ENCODE assay signal across 1 cellular context in the genomic region with DNA sequence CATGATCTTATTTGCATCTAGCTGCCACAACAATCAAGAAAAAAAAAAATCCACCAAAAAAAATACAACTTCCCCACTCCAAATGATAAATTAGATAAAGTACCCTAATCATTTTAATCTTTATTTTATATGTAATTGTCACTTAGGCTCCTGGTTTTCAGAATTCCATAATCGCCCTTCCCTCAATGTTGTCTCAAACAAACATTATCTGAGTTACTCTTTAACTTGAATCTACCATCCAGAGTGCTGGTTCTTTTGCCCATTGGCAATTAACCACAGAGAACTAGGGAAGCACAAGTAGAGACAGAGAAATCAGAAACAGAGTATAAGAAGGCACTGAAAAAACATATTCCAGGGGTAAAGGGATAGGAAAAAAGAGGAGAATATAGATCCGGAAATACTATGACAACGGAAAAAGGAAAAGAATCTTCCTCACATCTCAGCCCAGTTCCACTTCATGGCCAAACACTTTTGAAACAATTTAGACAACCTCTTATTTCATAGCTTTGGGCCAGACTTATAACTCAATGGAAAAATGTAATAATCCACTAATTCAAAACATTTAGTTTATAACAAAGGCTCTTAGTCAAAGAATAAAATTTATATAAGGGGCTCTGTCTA.
A peak's percentile ranks its signal among the peaks of the same experiment; 100 is the strongest.
TF ChIP-seq lines count a peak whose summit lies in the region.

No MANE protein-coding gene starts in this region.

TF ChIP-seq in H1, 55 proteins besides CTCF, POLR2A, EP300 and RAD21:
- TF ChIP-seq SIN3A (conservative IDR thresholded peaks at IDR 0.05 in 1 of 2, IDR thresholded peaks at IDR 0.05 in 1 of 2; ENCODE audit: low read depth in 1 of 2, low read length in 2 of 2) (no peak), TCF12 (IDR thresholded peaks at IDR 0.05; ENCODE audit: low read depth, low read length) (no peak), GTF2F1 (IDR thresholded peaks at IDR 0.05; ENCODE audit: borderline replicate concordance, low read depth, low read length) (peak; percentile 79; the same call in 1 of the 2 replicates), TAF7 (optimal IDR thresholded peaks at IDR 0.05; ENCODE audit: borderline replicate concordance, low read depth, low read length) (peak; percentile 98), TEAD4 (IDR thresholded peaks at IDR 0.05; ENCODE audit: low read depth, low read length) (no peak), ZNF274 (IDR thresholded peaks at IDR 0.05; ENCODE audit: borderline replicate concordance, extremely low read depth, low read length) (no peak), CREB1 (IDR thresholded peaks at IDR 0.05) (no peak), SP1 (IDR thresholded peaks at IDR 0.05; ENCODE audit: low read depth, low read length) (no peak), BCL11A (IDR thresholded peaks at IDR 0.05; ENCODE audit: low read depth in 2 of 2, low read length in 2 of 2) (no peak), GABPA (IDR thresholded peaks at IDR 0.05; ENCODE audit: borderline replicate concordance, insufficient read depth, low read length) (no peak), SAP30 (IDR thresholded peaks at IDR 0.05; ENCODE audit: insufficient read depth, insufficient replicate concordance, low read length) (no peak), ASH2L (IDR thresholded peaks at IDR 0.05; ENCODE audit: low read length) (no peak), SUZ12 (IDR thresholded peaks at IDR 0.05; ENCODE audit: low read length) (no peak), HDAC6 (IDR thresholded peaks at IDR 0.05; ENCODE audit: low read depth, low read length) (no peak), JUN (IDR thresholded peaks at IDR 0.05; ENCODE audit: low read depth, low read length) (no peak), TAF1 (IDR thresholded peaks at IDR 0.05; ENCODE audit: low read depth, low read length) (no peak), PHF8 (conservative IDR thresholded peaks at IDR 0.05; ENCODE audit: low read depth, low read length) (no peak), CBX5 (IDR thresholded peaks at IDR 0.05; ENCODE audit: low read depth, low read length) (no peak), CBX8 (IDR thresholded peaks at IDR 0.05; ENCODE audit: borderline replicate concordance, low read depth, low read length) (no peak), KDM1A (IDR thresholded peaks at IDR 0.05; ENCODE audit: borderline replicate concordance, low read length) (no peak), BACH1 (IDR thresholded peaks at IDR 0.05; ENCODE audit: low read length) (no peak), SIX5 (IDR thresholded peaks at IDR 0.05; ENCODE audit: low read depth, low read length) (no peak), POLR2AphosphoS5 (IDR thresholded peaks at IDR 0.05; ENCODE audit: low read depth, low read length) (0 out of 2 replicates have a peak, but pooled peaks have one; percentile 30), CHD2 (IDR thresholded peaks at IDR 0.05; ENCODE audit: low read length) (no peak), TBP (IDR thresholded peaks at IDR 0.05; ENCODE audit: low read depth, low read length) (peak; percentile 80), EZH2 (IDR thresholded peaks at IDR 0.05; ENCODE audit: low read depth, low read length, severe bottlenecking) (no peak)
- TF ChIP-seq, protein P1, sequence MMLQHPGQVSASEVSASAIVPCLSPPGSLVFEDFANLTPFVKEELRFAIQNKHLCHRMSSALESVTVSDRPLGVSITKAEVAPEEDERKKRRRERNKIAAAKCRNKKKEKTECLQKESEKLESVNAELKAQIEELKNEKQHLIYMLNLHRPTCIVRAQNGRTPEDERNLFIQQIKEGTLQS (IDR thresholded peaks at IDR 0.05; ENCODE audit: insufficient read depth, low read depth, low read length): no peak
- TF ChIP-seq, protein P2, sequence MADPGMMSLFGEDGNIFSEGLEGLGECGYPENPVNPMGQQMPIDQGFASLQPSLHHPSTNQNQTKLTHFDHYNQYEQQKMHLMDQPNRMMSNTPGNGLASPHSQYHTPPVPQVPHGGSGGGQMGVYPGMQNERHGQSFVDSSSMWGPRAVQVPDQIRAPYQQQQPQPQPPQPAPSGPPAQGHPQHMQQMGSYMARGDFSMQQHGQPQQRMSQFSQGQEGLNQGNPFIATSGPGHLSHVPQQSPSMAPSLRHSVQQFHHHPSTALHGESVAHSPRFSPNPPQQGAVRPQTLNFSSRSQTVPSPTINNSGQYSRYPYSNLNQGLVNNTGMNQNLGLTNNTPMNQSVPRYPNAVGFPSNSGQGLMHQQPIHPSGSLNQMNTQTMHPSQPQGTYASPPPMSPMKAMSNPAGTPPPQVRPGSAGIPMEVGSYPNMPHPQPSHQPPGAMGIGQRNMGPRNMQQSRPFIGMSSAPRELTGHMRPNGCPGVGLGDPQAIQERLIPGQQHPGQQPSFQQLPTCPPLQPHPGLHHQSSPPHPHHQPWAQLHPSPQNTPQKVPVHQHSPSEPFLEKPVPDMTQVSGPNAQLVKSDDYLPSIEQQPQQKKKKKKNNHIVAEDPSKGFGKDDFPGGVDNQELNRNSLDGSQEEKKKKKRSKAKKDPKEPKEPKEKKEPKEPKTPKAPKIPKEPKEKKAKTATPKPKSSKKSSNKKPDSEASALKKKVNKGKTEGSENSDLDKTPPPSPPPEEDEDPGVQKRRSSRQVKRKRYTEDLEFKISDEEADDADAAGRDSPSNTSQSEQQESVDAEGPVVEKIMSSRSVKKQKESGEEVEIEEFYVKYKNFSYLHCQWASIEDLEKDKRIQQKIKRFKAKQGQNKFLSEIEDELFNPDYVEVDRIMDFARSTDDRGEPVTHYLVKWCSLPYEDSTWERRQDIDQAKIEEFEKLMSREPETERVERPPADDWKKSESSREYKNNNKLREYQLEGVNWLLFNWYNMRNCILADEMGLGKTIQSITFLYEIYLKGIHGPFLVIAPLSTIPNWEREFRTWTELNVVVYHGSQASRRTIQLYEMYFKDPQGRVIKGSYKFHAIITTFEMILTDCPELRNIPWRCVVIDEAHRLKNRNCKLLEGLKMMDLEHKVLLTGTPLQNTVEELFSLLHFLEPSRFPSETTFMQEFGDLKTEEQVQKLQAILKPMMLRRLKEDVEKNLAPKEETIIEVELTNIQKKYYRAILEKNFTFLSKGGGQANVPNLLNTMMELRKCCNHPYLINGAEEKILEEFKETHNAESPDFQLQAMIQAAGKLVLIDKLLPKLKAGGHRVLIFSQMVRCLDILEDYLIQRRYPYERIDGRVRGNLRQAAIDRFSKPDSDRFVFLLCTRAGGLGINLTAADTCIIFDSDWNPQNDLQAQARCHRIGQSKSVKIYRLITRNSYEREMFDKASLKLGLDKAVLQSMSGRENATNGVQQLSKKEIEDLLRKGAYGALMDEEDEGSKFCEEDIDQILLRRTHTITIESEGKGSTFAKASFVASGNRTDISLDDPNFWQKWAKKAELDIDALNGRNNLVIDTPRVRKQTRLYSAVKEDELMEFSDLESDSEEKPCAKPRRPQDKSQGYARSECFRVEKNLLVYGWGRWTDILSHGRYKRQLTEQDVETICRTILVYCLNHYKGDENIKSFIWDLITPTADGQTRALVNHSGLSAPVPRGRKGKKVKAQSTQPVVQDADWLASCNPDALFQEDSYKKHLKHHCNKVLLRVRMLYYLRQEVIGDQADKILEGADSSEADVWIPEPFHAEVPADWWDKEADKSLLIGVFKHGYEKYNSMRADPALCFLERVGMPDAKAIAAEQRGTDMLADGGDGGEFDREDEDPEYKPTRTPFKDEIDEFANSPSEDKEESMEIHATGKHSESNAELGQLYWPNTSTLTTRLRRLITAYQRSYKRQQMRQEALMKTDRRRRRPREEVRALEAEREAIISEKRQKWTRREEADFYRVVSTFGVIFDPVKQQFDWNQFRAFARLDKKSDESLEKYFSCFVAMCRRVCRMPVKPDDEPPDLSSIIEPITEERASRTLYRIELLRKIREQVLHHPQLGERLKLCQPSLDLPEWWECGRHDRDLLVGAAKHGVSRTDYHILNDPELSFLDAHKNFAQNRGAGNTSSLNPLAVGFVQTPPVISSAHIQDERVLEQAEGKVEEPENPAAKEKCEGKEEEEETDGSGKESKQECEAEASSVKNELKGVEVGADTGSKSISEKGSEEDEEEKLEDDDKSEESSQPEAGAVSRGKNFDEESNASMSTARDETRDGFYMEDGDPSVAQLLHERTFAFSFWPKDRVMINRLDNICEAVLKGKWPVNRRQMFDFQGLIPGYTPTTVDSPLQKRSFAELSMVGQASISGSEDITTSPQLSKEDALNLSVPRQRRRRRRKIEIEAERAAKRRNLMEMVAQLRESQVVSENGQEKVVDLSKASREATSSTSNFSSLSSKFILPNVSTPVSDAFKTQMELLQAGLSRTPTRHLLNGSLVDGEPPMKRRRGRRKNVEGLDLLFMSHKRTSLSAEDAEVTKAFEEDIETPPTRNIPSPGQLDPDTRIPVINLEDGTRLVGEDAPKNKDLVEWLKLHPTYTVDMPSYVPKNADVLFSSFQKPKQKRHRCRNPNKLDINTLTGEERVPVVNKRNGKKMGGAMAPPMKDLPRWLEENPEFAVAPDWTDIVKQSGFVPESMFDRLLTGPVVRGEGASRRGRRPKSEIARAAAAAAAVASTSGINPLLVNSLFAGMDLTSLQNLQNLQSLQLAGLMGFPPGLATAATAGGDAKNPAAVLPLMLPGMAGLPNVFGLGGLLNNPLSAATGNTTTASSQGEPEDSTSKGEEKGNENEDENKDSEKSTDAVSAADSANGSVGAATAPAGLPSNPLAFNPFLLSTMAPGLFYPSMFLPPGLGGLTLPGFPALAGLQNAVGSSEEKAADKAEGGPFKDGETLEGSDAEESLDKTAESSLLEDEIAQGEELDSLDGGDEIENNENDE (IDR thresholded peaks at IDR 0.05; ENCODE audit: insufficient replicate concordance, low read length): no peak
- TF ChIP-seq, protein P3, sequence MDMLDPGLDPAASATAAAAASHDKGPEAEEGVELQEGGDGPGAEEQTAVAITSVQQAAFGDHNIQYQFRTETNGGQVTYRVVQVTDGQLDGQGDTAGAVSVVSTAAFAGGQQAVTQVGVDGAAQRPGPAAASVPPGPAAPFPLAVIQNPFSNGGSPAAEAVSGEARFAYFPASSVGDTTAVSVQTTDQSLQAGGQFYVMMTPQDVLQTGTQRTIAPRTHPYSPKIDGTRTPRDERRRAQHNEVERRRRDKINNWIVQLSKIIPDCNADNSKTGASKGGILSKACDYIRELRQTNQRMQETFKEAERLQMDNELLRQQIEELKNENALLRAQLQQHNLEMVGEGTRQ (IDR thresholded peaks at IDR 0.05; ENCODE audit: low read length): no peak
- TF ChIP-seq, protein P4, sequence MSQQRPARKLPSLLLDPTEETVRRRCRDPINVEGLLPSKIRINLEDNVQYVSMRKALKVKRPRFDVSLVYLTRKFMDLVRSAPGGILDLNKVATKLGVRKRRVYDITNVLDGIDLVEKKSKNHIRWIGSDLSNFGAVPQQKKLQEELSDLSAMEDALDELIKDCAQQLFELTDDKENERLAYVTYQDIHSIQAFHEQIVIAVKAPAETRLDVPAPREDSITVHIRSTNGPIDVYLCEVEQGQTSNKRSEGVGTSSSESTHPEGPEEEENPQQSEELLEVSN (IDR thresholded peaks at IDR 0.05): no peak
